In the genomic region with DNA sequence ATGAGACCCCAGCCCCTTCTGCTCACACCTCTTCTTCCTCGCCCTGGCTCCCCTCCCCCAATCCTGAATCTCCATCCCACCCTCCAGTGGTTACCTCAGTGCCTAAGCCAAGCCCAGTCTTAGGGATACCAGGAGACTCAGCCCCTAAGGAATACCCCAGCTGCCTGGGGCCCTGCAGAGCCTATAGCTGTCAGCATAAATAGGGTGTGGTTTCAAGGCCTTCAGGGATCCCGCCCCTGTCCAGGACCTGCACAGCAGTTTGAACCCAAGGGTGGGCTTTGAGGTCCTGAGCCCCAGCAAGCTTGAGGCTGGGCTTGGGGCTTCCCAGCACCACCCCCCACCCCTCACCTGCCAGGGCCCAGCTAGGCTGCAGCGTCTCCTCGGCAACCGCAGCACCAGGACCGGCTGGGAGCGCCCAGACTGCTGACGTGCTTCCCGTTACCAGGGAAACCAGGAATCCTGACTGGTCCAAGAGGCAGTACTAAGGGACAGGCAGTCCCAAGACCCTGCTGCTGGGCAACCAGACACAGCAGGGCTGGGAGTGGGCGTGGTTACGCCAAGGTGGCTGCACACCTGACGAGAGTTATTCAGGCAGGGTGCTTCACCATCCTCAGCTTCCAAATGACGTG, we compare ENCODE assay signal across 1 cellular context.
TF ChIP-seq lines count a peak whose summit lies in the region.

No MANE protein-coding gene starts in this region.

TF ChIP-seq in neural cell, 6 proteins besides CTCF, POLR2A, EP300 and RAD21 (continued from another document):
- TF ChIP-seq MXI1 (conservative IDR thresholded peaks at IDR 0.05; ENCODE audit: poor library complexity, severe bottlenecking): peak; percentile 45
- no peak for TF ChIP-seq SMC3 (conservative IDR thresholded peaks at IDR 0.05; ENCODE audit: poor library complexity)
- TF ChIP-seq, protein P1, sequence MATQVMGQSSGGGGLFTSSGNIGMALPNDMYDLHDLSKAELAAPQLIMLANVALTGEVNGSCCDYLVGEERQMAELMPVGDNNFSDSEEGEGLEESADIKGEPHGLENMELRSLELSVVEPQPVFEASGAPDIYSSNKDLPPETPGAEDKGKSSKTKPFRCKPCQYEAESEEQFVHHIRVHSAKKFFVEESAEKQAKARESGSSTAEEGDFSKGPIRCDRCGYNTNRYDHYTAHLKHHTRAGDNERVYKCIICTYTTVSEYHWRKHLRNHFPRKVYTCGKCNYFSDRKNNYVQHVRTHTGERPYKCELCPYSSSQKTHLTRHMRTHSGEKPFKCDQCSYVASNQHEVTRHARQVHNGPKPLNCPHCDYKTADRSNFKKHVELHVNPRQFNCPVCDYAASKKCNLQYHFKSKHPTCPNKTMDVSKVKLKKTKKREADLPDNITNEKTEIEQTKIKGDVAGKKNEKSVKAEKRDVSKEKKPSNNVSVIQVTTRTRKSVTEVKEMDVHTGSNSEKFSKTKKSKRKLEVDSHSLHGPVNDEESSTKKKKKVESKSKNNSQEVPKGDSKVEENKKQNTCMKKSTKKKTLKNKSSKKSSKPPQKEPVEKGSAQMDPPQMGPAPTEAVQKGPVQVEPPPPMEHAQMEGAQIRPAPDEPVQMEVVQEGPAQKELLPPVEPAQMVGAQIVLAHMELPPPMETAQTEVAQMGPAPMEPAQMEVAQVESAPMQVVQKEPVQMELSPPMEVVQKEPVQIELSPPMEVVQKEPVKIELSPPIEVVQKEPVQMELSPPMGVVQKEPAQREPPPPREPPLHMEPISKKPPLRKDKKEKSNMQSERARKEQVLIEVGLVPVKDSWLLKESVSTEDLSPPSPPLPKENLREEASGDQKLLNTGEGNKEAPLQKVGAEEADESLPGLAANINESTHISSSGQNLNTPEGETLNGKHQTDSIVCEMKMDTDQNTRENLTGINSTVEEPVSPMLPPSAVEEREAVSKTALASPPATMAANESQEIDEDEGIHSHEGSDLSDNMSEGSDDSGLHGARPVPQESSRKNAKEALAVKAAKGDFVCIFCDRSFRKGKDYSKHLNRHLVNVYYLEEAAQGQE (IDR thresholded peaks at IDR 0.05; ENCODE audit: borderline replicate concordance): no peak
- peak; percentile 74 for TF ChIP-seq POLR2AphosphoS5 (IDR thresholded peaks at IDR 0.05)
